Comparison of ENCODE assay signal across 22 cellular contexts in the genomic region with DNA sequence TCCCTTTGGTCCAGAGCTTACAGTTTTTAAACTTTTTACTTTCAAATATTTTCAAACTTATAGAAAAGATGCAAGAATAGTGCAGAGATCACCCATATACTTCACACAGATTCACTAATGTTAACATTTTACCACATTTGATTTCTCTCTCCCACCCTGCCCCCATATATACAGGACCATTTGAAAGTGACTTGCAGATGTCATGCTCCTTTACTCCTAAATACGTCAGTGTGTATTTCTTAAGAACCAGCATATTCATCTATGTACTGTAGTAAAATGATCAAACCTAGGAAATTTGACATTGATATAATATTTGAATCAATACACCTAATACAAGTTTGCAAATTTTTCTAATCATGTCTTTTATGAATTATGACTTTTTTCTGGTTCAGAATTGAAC.
"Had no signal": no experiment of that assay in that cellular context is flagged by ENCODE, and none has a peak within 500 bp of the region (broad histone marks: within the 10 kb centered on the region; RNA-seq: fewer than 3 reads in every experiment).

No MANE protein-coding gene starts in this region.

- H3K4me3 Mint-ChIP-seq: mesothelial cell of epicardium, nephron progenitor cell had no signal

- H3K9me3 Mint-ChIP-seq: mesothelial cell of epicardium, naive B cell, nephron progenitor cell had no signal

- H3K27me3 Mint-ChIP-seq: naive B cell had no signal

- ATAC-seq: left lobe of liver; mucosa of descending colon; sciatic nerve; stimulated activated naive CD8-positive, alpha-beta T cell treated with anti-CD3 and anti-CD28 coated beads, Interleukin-15, Interleukin-2, amounts not matched to agents 100 U/mL and 50 U/mL, for 24 hours had no signal

- DNase-seq: dorsolateral prefrontal cortex; effector CD4-positive, alpha-beta T cell; hypothalamus; mesenchymal stem cell; mucosa of descending colon; naive B cell; nephron progenitor cell; nucleus accumbens; stimulated activated CD4-positive, alpha-beta T cell treated with anti-CD3 and anti-CD28 coated beads, Interleukin-12 subunit alpha, Interleukin-12 subunit beta, amount 100 ng/mL, for 4 hours; stimulated activated CD4-positive, alpha-beta T cell treated with anti-CD3 and anti-CD28 coated beads, Interleukin-1b, Interleukin-23, amount 100 ng/mL, for 48 hours; stimulated activated CD4-positive, alpha-beta T cell treated with anti-CD3 and anti-CD28 coated beads, Interleukin-4, amount 100 ng/mL, for 1 hour; stimulated activated CD8-positive, alpha-beta memory T cell treated with anti-CD3 and anti-CD28 coated beads, Interleukin-4, amount 100 ng/mL, for 48 hours; stimulated activated naive CD8-positive, alpha-beta T cell treated with anti-CD3 and anti-CD28 coated beads, Interleukin-15, Interleukin-2, amounts not matched to agents 100 U/mL and 50 U/mL, for 24 hours; substantia nigra; upper lobe of left lung had no signal

- H3K27ac ChIP-seq: prostate gland, right atrium auricular region, thoracic aorta, tibial nerve, upper lobe of left lung had no signal

- H3K27ac Mint-ChIP-seq: nephron progenitor cell had no signal

- H3K36me3 Mint-ChIP-seq: mesothelial cell of epicardium, naive B cell had no signal

- H3K9me3 ChIP-seq: mucosa of descending colon, prostate gland, right atrium auricular region, thoracic aorta, tibial nerve, upper lobe of left lung had no signal
